ENCODE assay signal across 10 cellular contexts in the genomic region with DNA sequence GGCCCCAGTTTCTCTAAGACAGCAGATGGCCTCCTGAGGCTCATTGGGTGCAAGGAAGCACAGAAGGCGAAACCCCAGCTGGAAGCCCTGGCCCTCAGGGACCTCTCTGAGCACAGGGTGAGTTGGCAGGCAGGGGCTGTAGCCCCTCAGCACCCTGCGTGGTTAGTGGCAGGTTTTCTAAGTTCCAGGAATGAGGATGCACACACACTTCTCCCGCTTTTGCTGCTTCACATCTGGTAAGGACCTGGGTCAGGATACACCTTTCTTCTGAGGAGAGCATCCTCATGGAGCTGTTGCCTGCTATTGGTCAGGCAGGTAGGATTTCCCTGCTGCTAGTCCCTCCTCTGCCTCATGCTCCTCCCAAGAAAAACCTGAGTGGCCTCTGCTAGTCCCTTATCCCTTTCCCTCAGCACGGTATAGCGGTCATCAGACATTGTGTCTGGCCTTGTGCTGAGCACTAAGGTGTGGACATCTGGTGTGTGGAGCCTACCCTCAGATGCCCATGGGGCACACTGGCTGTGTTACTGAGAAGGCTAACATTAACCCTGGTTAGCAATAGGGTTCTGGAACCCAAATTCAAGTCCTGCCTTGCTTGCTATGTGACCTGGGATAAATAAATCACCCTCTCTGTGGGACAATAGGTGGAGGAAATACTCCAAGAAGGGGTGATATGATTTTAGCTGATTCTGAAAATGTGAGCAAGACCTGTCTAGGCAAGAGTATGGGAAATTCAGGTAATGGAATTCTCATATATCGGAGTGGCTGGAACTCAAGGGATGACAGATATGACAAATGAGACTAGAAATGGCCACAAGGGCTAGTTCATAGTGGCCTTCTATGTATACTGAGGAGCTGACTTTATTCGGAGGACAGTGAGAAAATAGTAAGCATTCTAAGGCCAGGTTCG. TPM values are rescaled to one million over a fixed set of nuclear protein-coding genes. Genes with fewer than 3 reads are reported as not detected.
DNase-seq lines count a peak whose midpoint lies in the region; ATAC-seq, FAIRE-seq and TF ChIP-seq lines count a peak whose summit lies in the region.
"Had no signal": no experiment of that assay in that cellular context is flagged by ENCODE, and none has a peak within 500 bp of the region (broad histone marks: within the 10 kb centered on the region; RNA-seq: fewer than 3 reads in every experiment).

No MANE protein-coding gene starts in this region.

- WGBS in adrenal gland, 4 donors = 82 to 92% (median 85%) methylated on average over 4 to 8 of the region's 8 CpGs

- H3K4me3 Mint-ChIP-seq in activated naive CD4-positive, alpha-beta T cell treated with anti-CD3 and anti-CD28 coated beads, Interleukin-2, amount 50 U/mL, for 24 hours = peak overlapping the region; percentile 92
- H3K4me3 Mint-ChIP-seq in type B pancreatic cell = peak overlapping the region; percentile 87

- no peak overlapping the region for H3K27ac Mint-ChIP-seq in activated naive CD4-positive, alpha-beta T cell treated with anti-CD3 and anti-CD28 coated beads, Interleukin-2, amount 50 U/mL, for 24 hours
- H3K27ac Mint-ChIP-seq in type B pancreatic cell = no peak overlapping the region

- no peak for TF ChIP-seq CTCF in adrenal gland (IDR thresholded peaks at IDR 0.05)
- no peak for TF ChIP-seq CTCF in kidney (IDR thresholded peaks at IDR 0.05; ENCODE audit: borderline replicate concordance, extremely low read depth, insufficient read depth)
- no peak for TF ChIP-seq CTCF in type B pancreatic cell (conservative IDR thresholded peaks at IDR 0.05)

- H3K4me1 Mint-ChIP-seq in activated naive CD4-positive, alpha-beta T cell treated with anti-CD3 and anti-CD28 coated beads, Interleukin-2, amount 50 U/mL, for 24 hours = peaks cover 21% of the 10 kb centered on the region
- peaks cover 21% of the 10 kb centered on the region for H3K4me1 Mint-ChIP-seq in type B pancreatic cell (ENCODE audit: unreplicated experiment)

- peak overlapping the region in 3 of 5 donors; percentile 97 to 100 (median 99) for H3K27ac ChIP-seq in adrenal gland
- no peak overlapping the region for H3K27ac ChIP-seq in kidney (ENCODE audit: low read depth in 2 of 2, low read length in 2 of 2)

- TF ChIP-seq POLR2A in adrenal gland (IDR thresholded peaks at IDR 0.05) = no peak

- intact Hi-C loops in adrenal gland (cut with DNase I) = loop anchor here in 1 of 2 donors (10.0 kb wide), 1 partner anchor 69 kb away; the partner anchor contains the start of gene SLC22A5
- intact Hi-C loops in kidney (cut with DNase I) = no loop called here

- H3K9me3 ChIP-seq in adrenal gland (replicated peaks in 1 of 3) (no peaks in the 10 kb centered on the region), kidney (ENCODE audit: control insufficient read depth in 1 of 2, low read length in 2 of 2) (no peaks in the 10 kb centered on the region)

- FAIRE-seq in kidney (lab: Jason Lieb, UNC) = no peak
- FAIRE-seq: G401.6 had no signal

- H3K4me1 ChIP-seq in adrenal gland (replicated peaks in 1 of 2) = peaks cover 0 to 22% of the 10 kb centered on the region in 2 donors
- peaks cover 9 to 19% of the 10 kb centered on the region in 2 donors for H3K4me1 ChIP-seq in kidney (ENCODE audit: control insufficient read depth in 1 of 2, insufficient read depth in 1 of 2, low read depth in 1 of 2, low read length in 2 of 2)

- H3K9ac ChIP-seq in kidney (ENCODE audit: low read length in 2 of 2) = no peak overlapping the region

- H3K9me3 Mint-ChIP-seq in activated naive CD4-positive, alpha-beta T cell treated with anti-CD3 and anti-CD28 coated beads, Interleukin-2, amount 50 U/mL, for 24 hours = no peaks in the 10 kb centered on the region
- H3K9me3 Mint-ChIP-seq in type B pancreatic cell = no peaks in the 10 kb centered on the region

- H3K36me3 Mint-ChIP-seq in activated naive CD4-positive, alpha-beta T cell treated with anti-CD3 and anti-CD28 coated beads, Interleukin-2, amount 50 U/mL, for 24 hours = no peaks in the 10 kb centered on the region
- H3K36me3 Mint-ChIP-seq in type B pancreatic cell = no peaks in the 10 kb centered on the region

- peaks cover 5% of the 10 kb centered on the region for H3K27me3 Mint-ChIP-seq in activated naive CD4-positive, alpha-beta T cell treated with anti-CD3 and anti-CD28 coated beads, Interleukin-2, amount 50 U/mL, for 24 hours
- H3K27me3 Mint-ChIP-seq in type B pancreatic cell = peaks cover 16% of the 10 kb centered on the region

- H3K27me3 ChIP-seq in adrenal gland = no peaks in the 10 kb centered on the region

- ATAC-seq in GM19351 (IDR thresholded peaks at IDR 0.05; ENCODE audit: unreplicated experiment) = no peak
- ATAC-seq in HG02678 (IDR thresholded peaks at IDR 0.05; ENCODE audit: unreplicated experiment) = no peak

- H3K36me3 ChIP-seq in adrenal gland (replicated peaks in 1 of 2) (no peaks in the 10 kb centered on the region), kidney (ENCODE audit: control insufficient read depth in 1 of 2, insufficient read depth in 2 of 2, low read length in 2 of 2) (no peaks in the 10 kb centered on the region)

- H3K4me3 ChIP-seq in adrenal gland = peak overlapping the region in 1 of 4 donors; percentile 73
- H3K4me3 ChIP-seq in kidney (ENCODE audit: low read length in 2 of 2) = peak overlapping the region; percentile 63 to 71

- DNase-seq in activated naive CD4-positive, alpha-beta T cell treated with Interleukin-2 at 50 U/mL for 16 hours = no peak
- DNase-seq in adrenal gland = peak in 1 of 7 donors; percentile 58
- DNase-seq in kidney = no peak
- DNase-seq in type B pancreatic cell (ENCODE audit: extremely low spot score, unreplicated experiment) = no peak
- DNase-seq in effector CD4-positive, alpha-beta T cell = no peak
- DNase-seq: NCI-H187 had no signal

RNA-seq across cellular contexts. Expression of gene SLC22A4, which starts 1.6 kb away (rescaled TPM):
- total RNA-seq in adrenal gland (1 to 10 TPM; 1.4 to 8.2 (median 3.0) TPM), kidney (2.4 TPM), type B pancreatic cell (ENCODE audit: low replicate concordance) (1.3 and 2.0 TPM in 2 replicates)
- polyA plus RNA-seq in adrenal gland (1 to 10 TPM; 3.3 to 4.0 (median 3.7) TPM), kidney (ENCODE audit: insufficient read depth, low read depth, low replicate concordance) (7.6 TPM)

RNA-seq across cellular contexts. Expression of gene PDLIM4, which starts 38.3 kb away (rescaled TPM):
- total RNA-seq in adrenal gland (10 to 100 TPM in 1 of 8 donors, 1 to 10 TPM in 6, under 1 TPM in 1; 0.87 to 11.7 (median 4.3) TPM), kidney (47.0 TPM), type B pancreatic cell (ENCODE audit: low replicate concordance) (40.0 and 43.8 TPM in 2 replicates)
- polyA plus RNA-seq in adrenal gland (10 to 100 TPM in 2 of 3 donors, 1 to 10 TPM in 1; 2.8 to 20.2 (median 14.3) TPM), kidney (ENCODE audit: insufficient read depth, low read depth, low replicate concordance) (31.6 TPM)

Comparison
In these comparisons a context has a peak if more than half of its experiments do, and no peak if none do; other contexts are left out.
1. H3K27ac ChIP-seq: peak in adrenal gland (3 of 5); none in kidney (0 of 2).